ENCODE assay signal across 8 cellular contexts in the genomic region with DNA sequence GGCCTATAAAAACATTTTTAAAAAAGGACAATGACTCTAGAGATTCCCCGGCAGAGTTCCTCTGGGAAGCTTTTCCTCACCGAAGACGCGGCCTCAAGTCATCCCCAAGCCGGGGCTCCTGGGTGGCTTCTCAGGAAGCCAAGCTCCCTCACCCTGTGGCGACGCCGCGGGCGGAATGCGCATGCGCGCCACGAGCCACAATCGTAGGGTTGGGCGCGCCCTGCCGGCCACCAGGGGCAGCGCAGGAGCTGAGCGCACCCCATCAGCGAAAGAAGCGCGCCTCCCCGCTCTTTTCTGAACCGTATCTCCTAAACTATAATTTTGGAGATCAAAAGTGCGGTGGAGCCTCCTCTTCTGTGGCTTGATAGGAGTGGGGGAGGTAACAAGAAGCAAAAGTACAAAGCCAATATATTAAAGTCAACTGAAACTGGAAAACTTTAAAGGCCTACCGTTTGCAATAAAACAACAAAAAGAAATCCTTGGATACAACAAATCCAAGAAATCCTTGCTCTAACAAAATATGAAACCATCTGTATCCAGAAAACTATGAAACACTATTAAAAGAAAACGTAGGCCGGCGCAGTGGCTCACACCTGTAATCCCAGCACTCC. TPM values are rescaled to one million over a fixed set of nuclear protein-coding genes. Genes with fewer than 3 reads are reported as not detected.
A peak's percentile ranks its signal among the peaks of the same experiment; 100 is the strongest.
DNase-seq lines count a peak whose midpoint lies in the region; ATAC-seq and TF ChIP-seq lines count a peak whose summit lies in the region.

No MANE protein-coding gene starts in this region.

- H3K4me1 Mint-ChIP-seq in nephron progenitor cell = no peaks in the 10 kb centered on the region

- no peak overlapping the region for H3K4me3 Mint-ChIP-seq in nephron progenitor cell

- ATAC-seq in esophagus mucosa (peak; percentile 27), GM18858 (IDR thresholded peaks at IDR 0.05; ENCODE audit: unreplicated experiment) (no peak), HG02938 (IDR thresholded peaks at IDR 0.05; ENCODE audit: unreplicated experiment) (no peak)

- H3K36me3 Mint-ChIP-seq in nephron progenitor cell (ENCODE audit: low read depth) = peaks cover 4% of the 10 kb centered on the region

- H3K27ac Mint-ChIP-seq in nephron progenitor cell = no peak overlapping the region

- peak; percentile 41 for DNase-seq in HPDE6-E6E7 (ENCODE audit: extremely low spot score)
- peak; percentile 99 for DNase-seq in activated CD8-positive, alpha-beta memory T cell treated with anti-CD3 and anti-CD28 coated beads, Interleukin-2, amount 50 U/mL, for 48 hours
- DNase-seq in nephron progenitor cell = peak; percentile 69
- peak; percentile 84 for DNase-seq in stimulated activated naive CD4-positive, alpha-beta T cell treated with Interleukin-2 at 50 U/mL for 16 hours (lab: John Stamatoyannopoulos, UW)
- DNase-seq in NCI-H2081 (lab: John Stamatoyannopoulos, UW) = no peak

- peak; percentile 53 for TF ChIP-seq CTCF in nephron progenitor cell (IDR thresholded peaks at IDR 0.05)

- peaks cover 83% of the 10 kb centered on the region for H3K9me3 Mint-ChIP-seq in nephron progenitor cell

- H3K27me3 Mint-ChIP-seq in nephron progenitor cell (ENCODE audit: low read depth, poor library complexity) = peaks cover 42% of the 10 kb centered on the region

RNA-seq across cellular contexts. Expression of a gene that starts 17.4 kb away (rescaled TPM):
- 30.6 TPM for total RNA-seq in esophagus mucosa

RNA-seq across cellular contexts. Expression of a gene that starts 51.3 kb away (rescaled TPM):
- 5.3 TPM for total RNA-seq in esophagus mucosa

Comparison
In these comparisons a context has a peak if more than half of its experiments do, and no peak if none do; other contexts are left out.
1. DNase-seq: peak in HPDE6-E6E7 (single experiment), activated CD8-positive, alpha-beta memory T cell treated with anti-CD3 and anti-CD28 coated beads, Interleukin-2, amount 50 U/mL, for 48 hours (single experiment), nephron progenitor cell (single experiment) and stimulated activated naive CD4-positive, alpha-beta T cell treated with Interleukin-2 at 50 U/mL for 16 hours (single experiment); none in NCI-H2081 (0 of 2).